ENCODE assay signal across 17 cellular contexts in the genomic region with DNA sequence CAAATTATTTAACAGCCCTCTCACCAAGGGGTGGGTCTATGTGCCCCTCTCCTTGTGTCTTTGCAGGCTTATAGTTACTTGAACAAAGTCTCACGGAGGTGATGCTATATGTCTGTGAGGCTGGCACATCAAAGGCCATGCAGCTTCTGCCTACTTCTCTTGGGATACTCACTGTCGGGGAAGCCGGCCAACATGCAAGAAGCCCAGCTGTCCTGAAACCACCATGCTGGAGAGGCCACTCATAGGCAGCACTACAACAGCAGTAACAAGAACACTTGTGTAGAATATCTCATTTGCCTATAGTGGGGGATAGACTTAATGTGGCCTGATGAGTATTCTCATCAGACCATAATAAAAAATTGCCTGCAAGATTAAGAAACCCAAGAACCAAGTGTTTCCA.
"Had no signal": no experiment of that assay in that cellular context is flagged by ENCODE, and none has a peak within 500 bp of the region (broad histone marks: within the 10 kb centered on the region; RNA-seq: fewer than 3 reads in every experiment).

No MANE protein-coding gene starts in this region.

- H3K36me3 ChIP-seq: adrenal gland, left ventricle myocardium inferior, prostate gland, tibial nerve had no signal

- H3K9me3 ChIP-seq: adrenal gland, prostate gland had no signal

- H3K4me1 Mint-ChIP-seq: immature natural killer cell had no signal

- ATAC-seq: activated naive CD4-positive, alpha-beta T cell treated with anti-CD3 and anti-CD28 coated beads, Interleukin-2, amount 50 U/mL, for 72 hours; effector memory CD8-positive, alpha-beta T cell; right cardiac atrium had no signal

- H3K4me3 ChIP-seq: adrenal gland, left ventricle myocardium inferior, prostate gland, skin epidermis, tibial nerve had no signal

- H3K4me3 Mint-ChIP-seq: activated T-helper 1 cell treated with anti-CD3 and anti-CD28 coated beads, Interleukin-12 subunit alpha, Interleukin-12 subunit beta, Interleukin-2, Interleukin-4 antibody, amounts not matched to agents 30 ng/mL and 10 ng/mL and 1 ng/mL, durations not matched to agents 14 hours and 24 hours and 36 hours; effector memory CD8-positive, alpha-beta T cell; immature natural killer cell; neural crest cell; stimulated activated naive CD8-positive, alpha-beta T cell treated with anti-CD3 and anti-CD28 coated beads, Interleukin-15, Interleukin-2, amounts not matched to agents 100 ng/mL and 50 ng/mL, for 24 hours had no signal

- H3K27me3 ChIP-seq: adrenal gland, tibial nerve had no signal

- H3K27ac Mint-ChIP-seq: activated naive CD4-positive, alpha-beta T cell treated with anti-CD3 and anti-CD28 coated beads, Interleukin-2, amount 50 U/mL, for 72 hours; activated T-helper 1 cell treated with anti-CD3 and anti-CD28 coated beads, Interleukin-12 subunit alpha, Interleukin-12 subunit beta, Interleukin-2, Interleukin-4 antibody, amounts not matched to agents 30 ng/mL and 10 ng/mL and 1 ng/mL, durations not matched to agents 14 hours and 24 hours and 36 hours; effector memory CD8-positive, alpha-beta T cell; immature natural killer cell; stimulated activated naive CD8-positive, alpha-beta T cell treated with anti-CD3 and anti-CD28 coated beads, Interleukin-15, Interleukin-2, amounts not matched to agents 100 ng/mL and 50 ng/mL, for 24 hours had no signal

- H3K9me3 Mint-ChIP-seq: activated naive CD4-positive, alpha-beta T cell treated with anti-CD3 and anti-CD28 coated beads, Interleukin-2, amount 50 U/mL, for 72 hours; activated T-helper 1 cell treated with anti-CD3 and anti-CD28 coated beads, Interleukin-12 subunit alpha, Interleukin-12 subunit beta, Interleukin-2, Interleukin-4 antibody, amounts not matched to agents 30 ng/mL and 10 ng/mL and 1 ng/mL, durations not matched to agents 14 hours and 24 hours and 36 hours; effector memory CD8-positive, alpha-beta T cell had no signal

- DNase-seq: activated CD4-positive, alpha-beta T cell treated with anti-CD3 and anti-CD28 coated beads, Interleukin-2, amount 50 U/mL, for 4 hours; activated CD4-positive, CD25-positive, alpha-beta regulatory T cell treated with anti-CD3 and anti-CD28 coated beads, Interleukin-2, amount 50 U/mL, for 72 hours; activated gamma-delta T cell treated with Interleukin-2 at 50 U/mL for 16 hours; adrenal gland; effector memory CD8-positive, alpha-beta T cell; immature natural killer cell; kidney glomerular epithelial cell; left ventricle myocardium inferior; right cardiac atrium had no signal

- H3K27ac ChIP-seq: adrenal gland, left ventricle myocardium inferior, prostate gland, skin epidermis, tibial nerve, VCaP had no signal

- H3K36me3 Mint-ChIP-seq: immature natural killer cell had no signal
